20 cellular contexts compared by ENCODE assay signal in the genomic region with DNA sequence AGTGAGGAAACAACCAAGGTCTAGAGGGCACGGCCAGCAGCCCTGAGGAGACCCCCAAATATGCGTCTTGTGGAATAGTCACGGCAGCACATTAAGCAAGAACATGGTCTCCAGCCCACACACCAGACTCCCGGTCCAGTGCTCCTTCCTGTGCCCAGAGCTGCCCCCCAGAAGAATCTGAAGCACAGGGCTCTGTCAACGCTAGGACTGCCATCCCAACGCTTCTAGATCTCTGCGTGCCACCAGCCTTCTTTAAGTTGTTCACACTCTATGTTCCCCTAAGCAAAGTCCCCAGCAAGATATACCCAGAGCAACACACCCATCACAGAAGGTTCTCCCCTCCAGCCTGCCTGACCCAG. TPM values are rescaled to one million over a fixed set of nuclear protein-coding genes. Genes with fewer than 3 reads are reported as not detected.
DNase-seq lines count a peak whose midpoint lies in the region; ATAC-seq and TF ChIP-seq lines count a peak whose summit lies in the region.
"Had no signal": no experiment of that assay in that cellular context is flagged by ENCODE, and none has a peak within 500 bp of the region (broad histone marks: within the 10 kb centered on the region; RNA-seq: fewer than 3 reads in every experiment).

No MANE protein-coding gene starts in this region.

- peak overlapping the region; percentile 6 for H3K27ac Mint-ChIP-seq in activated T-helper 17 cell treated with anti-CD3 and anti-CD28 coated beads, Interleukin-2, amount 50 U/mL, for 72 hours

- ATAC-seq in activated T-helper 17 cell treated with anti-CD3 and anti-CD28 coated beads, Interleukin-2, amount 50 U/mL, for 72 hours (replicated peaks): no peak
- ATAC-seq in right lobe of liver: peak in 1 of 4 donors; percentile 0
- ATAC-seq in GM18873 (IDR thresholded peaks at IDR 0.05; ENCODE audit: low FRiP score, unreplicated experiment): no peak
- ATAC-seq in GM18498 (IDR thresholded peaks at IDR 0.05; ENCODE audit: unreplicated experiment): no peak

- 38% methylated on average over 3 of the region's 7 CpGs for WGBS in right lobe of liver (ENCODE audit: insufficient coverage, low coverage, low lambda C conversion rate, missing lambda C conversion rate)

- no peaks in the 10 kb centered on the region for H3K9me3 Mint-ChIP-seq in activated T-helper 17 cell treated with anti-CD3 and anti-CD28 coated beads, Interleukin-2, amount 50 U/mL, for 72 hours
- H3K9me3 Mint-ChIP-seq: naive B cell had no signal

- no peaks in the 10 kb centered on the region for H3K27me3 Mint-ChIP-seq in activated T-helper 17 cell treated with anti-CD3 and anti-CD28 coated beads, Interleukin-2, amount 50 U/mL, for 72 hours

- intact Hi-C loops in right lobe of liver (cut with DNase I): loop anchor here (5.0 to 10.0 kb wide), 2 partner anchors 82 to 1001 kb away; partner anchors contain the start of gene SEC14L3 (in 1 of the 2)

- H3K4me3 ChIP-seq in BLaER1: no peak overlapping the region
- no peak overlapping the region for H3K4me3 ChIP-seq in H7 (ENCODE audit: insufficient read depth, low read depth, low read length)
- no peak overlapping the region for H3K4me3 ChIP-seq in right lobe of liver
- H3K4me3 ChIP-seq: cardiac muscle cell, GM23248, testis had no signal

- H3K4me1 ChIP-seq in BLaER1 (peaks cover 59% of the 10 kb centered on the region), right lobe of liver (peaks cover 0 to 33% (median 16%) of the 10 kb centered on the region in 4 donors)

- H3K27me3 ChIP-seq in BLaER1 (peaks cover 4% of the 10 kb centered on the region; the same call in 1 of the 2 replicates), H7 (ENCODE audit: control insufficient read depth, insufficient read depth, low read length) (peaks cover 17% of the 10 kb centered on the region), right lobe of liver (no peaks in the 10 kb centered on the region)
- H3K27me3 ChIP-seq: cardiac muscle cell, testis had no signal

- no peak for TF ChIP-seq POLR2A in right lobe of liver (IDR thresholded peaks at IDR 0.05)

- H3K4me2 ChIP-seq in BLaER1: peak overlapping the region; percentile 66

- no peaks in the 10 kb centered on the region for H3K9me3 ChIP-seq in BLaER1
- H3K9me3 ChIP-seq in right lobe of liver: no peaks in the 10 kb centered on the region
- H3K9me3 ChIP-seq: testis had no signal

- peaks cover 8% of the 10 kb centered on the region for H4K20me1 ChIP-seq in BLaER1

- no peak overlapping the region for H3K4me3 Mint-ChIP-seq in activated T-helper 17 cell treated with anti-CD3 and anti-CD28 coated beads, Interleukin-2, amount 50 U/mL, for 72 hours

- H3K27ac ChIP-seq in BLaER1: peak overlapping the region; percentile 44; the same call in 1 of the 2 replicates
- H3K27ac ChIP-seq in right lobe of liver: peak overlapping the region in 2 of 3 donors; percentile 95 to 96
- H3K27ac ChIP-seq: cardiac muscle cell, epithelial cell of prostate, GM23248, testis had no signal

- H3K36me3 ChIP-seq in BLaER1 (no peaks in the 10 kb centered on the region), H7 (replicated peaks; ENCODE audit: control insufficient read depth, insufficient read depth, low read length) (no peaks in the 10 kb centered on the region), right lobe of liver (no peaks in the 10 kb centered on the region)
- H3K36me3 ChIP-seq: cardiac muscle cell had no signal

- H3K9ac ChIP-seq in BLaER1: 0 out of 2 replicates have a peak overlapping the region, but pooled peaks have one; percentile 26
- H3K9ac ChIP-seq: GM23248 had no signal

- peaks cover 13% of the 10 kb centered on the region for H3K36me3 Mint-ChIP-seq in activated T-helper 17 cell treated with anti-CD3 and anti-CD28 coated beads, Interleukin-2, amount 50 U/mL, for 72 hours (ENCODE audit: low read depth)
- H3K36me3 Mint-ChIP-seq: naive B cell had no signal

- H3K4me1 Mint-ChIP-seq in activated T-helper 17 cell treated with anti-CD3 and anti-CD28 coated beads, Interleukin-2, amount 50 U/mL, for 72 hours: peaks cover 13% of the 10 kb centered on the region

- DNase-seq in H7 (peak; percentile 22), right lobe of liver (no peak), KBM-7 (no peak), LoVo (ENCODE audit: low spot score) (no peak)
- DNase-seq: activated CD4-positive, alpha-beta T cell treated with anti-CD3 and anti-CD28 coated beads for 4 hours; activated gamma-delta T cell; DMS 273 treated with DMSO at 0.1 percent for 48 hours; GM23248; hippocampal formation; mammary epithelial cell; naive B cell; NCI-H2081; NCI-H446; testis had no signal

- no peak for TF ChIP-seq CTCF in right lobe of liver (IDR thresholded peaks at IDR 0.05)

- in situ Hi-C loops in KBM-7 (cut with MboI; ENCODE audit: low pct_unique_long_range_greater_than_20kb, low sequenced_read_pairs): loop anchor here (25.0 kb wide), 1 partner anchor 281 kb away; no protein-coding TSS in a partner anchor

RNA-seq across cellular contexts. Expression of gene SEC14L2, which starts 3.5 kb away (rescaled TPM):
- total RNA-seq in H7 (2014; rRNA removed; shearing (Covaris generic)): 1.7 and 4.2 TPM in 2 replicates
- 10 to 100 TPM; 11.3 to 52.8 TPM for total RNA-seq in activated T-helper 17 cell treated with anti-CD3 and anti-CD28 coated beads, Interleukin-2, amount 50 U/mL, for 72 hours
- 100 to 1,000 TPM in 3 of 6 experiments, 10 to 100 TPM in 3; 42.7 to 240 (median 101) TPM for total RNA-seq in right lobe of liver

RNA-seq across cellular contexts. Expression of gene RNF215, which starts 6.1 kb away (rescaled TPM):
- 24.7 and 26.6 TPM in 2 replicates for total RNA-seq in H7 (2014; rRNA removed; shearing (Covaris generic))
- 10 to 100 TPM; 10.7 to 18.4 TPM for total RNA-seq in activated T-helper 17 cell treated with anti-CD3 and anti-CD28 coated beads, Interleukin-2, amount 50 U/mL, for 72 hours
- total RNA-seq in right lobe of liver: 10 to 100 TPM in 1 of 6 experiments, 1 to 10 TPM in 5; 6.2 to 10.0 (median 7.4) TPM

RNA-seq across cellular contexts. Expression of gene MTFP1, which starts 32.3 kb away (rescaled TPM):
- total RNA-seq in H7 (2014; rRNA removed; shearing (Covaris generic)): 96.3 and 117 TPM in 2 replicates
- total RNA-seq in activated T-helper 17 cell treated with anti-CD3 and anti-CD28 coated beads, Interleukin-2, amount 50 U/mL, for 72 hours: 10 to 100 TPM; 42.4 to 51.3 TPM
- 10 to 100 TPM in 3 of 6 experiments, 1 to 10 TPM in 3; 4.2 to 30.1 (median 9.1) TPM for total RNA-seq in right lobe of liver

RNA-seq across cellular contexts. Expression of gene CCDC157, which starts 36.5 kb away (rescaled TPM):
- total RNA-seq in H7 (2014; rRNA removed; shearing (Covaris generic)): 4.7 and 6.1 TPM in 2 replicates
- total RNA-seq in activated T-helper 17 cell treated with anti-CD3 and anti-CD28 coated beads, Interleukin-2, amount 50 U/mL, for 72 hours: 1 to 10 TPM in 1 of 2 donors, under 1 TPM in 1; 0.50 to 2.5 TPM
- 1 to 10 TPM in 3 of 6 experiments, under 1 TPM in 3; 0.54 to 2.9 (median 0.86) TPM for total RNA-seq in right lobe of liver

RNA-seq across cellular contexts. Expression of gene SF3A1, which starts 36.6 kb away (rescaled TPM):
- total RNA-seq in H7 (2014; rRNA removed; shearing (Covaris generic)): 70.1 and 97.1 TPM in 2 replicates
- total RNA-seq in activated T-helper 17 cell treated with anti-CD3 and anti-CD28 coated beads, Interleukin-2, amount 50 U/mL, for 72 hours: 100 to 1,000 TPM; 275 to 294 TPM
- 10 to 100 TPM; 42.6 to 72.8 (median 66.5) TPM for total RNA-seq in right lobe of liver
